Comparison of ENCODE assay signal across 8 cellular contexts in the genomic region with DNA sequence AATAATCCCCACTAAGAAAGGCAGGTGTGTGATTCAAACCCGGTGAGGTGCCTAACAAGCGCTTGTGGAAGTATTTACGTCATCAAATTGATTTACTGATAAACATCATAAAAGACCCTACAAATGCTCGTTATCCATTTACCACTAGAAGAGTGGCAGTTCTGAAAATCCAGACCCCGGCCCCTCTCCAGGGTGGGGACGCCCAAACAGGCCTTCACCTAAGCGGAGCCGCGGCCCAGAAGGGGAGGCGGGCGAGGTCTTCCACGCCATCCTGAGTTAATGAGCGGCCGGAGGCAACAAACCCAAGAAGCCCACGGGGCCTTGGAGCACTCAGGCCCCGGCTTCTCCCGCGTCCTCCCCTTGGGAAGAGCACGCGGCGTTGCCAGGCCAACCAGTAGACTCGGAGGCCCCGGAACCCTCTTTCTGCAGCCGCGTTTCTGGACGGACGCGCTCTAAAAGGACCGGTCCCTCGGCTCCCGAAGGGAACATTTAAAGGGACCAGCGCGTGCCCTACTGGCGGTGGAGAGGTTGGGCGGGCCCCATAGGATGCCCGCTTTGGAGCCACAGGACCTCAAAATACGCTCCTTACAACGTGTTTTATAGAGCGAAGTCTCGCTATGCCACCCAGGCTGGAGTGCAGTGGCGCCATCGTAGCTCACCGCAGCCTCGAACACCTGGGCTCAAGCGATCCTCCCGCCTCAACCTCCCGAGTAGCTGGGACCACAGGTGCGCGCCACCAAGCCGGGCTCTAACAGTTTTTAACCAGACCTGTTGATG. TPM values are rescaled to one million over a fixed set of nuclear protein-coding genes. Genes with fewer than 3 reads are reported as not detected.
A peak's percentile ranks its signal among the peaks of the same experiment; 100 is the strongest.
DNase-seq lines count a peak whose midpoint lies in the region; ATAC-seq and TF ChIP-seq lines count a peak whose summit lies in the region.

No MANE protein-coding gene starts in this region.

- peak overlapping the region; percentile 60 for H3K4me3 Mint-ChIP-seq in activated CD8-positive, alpha-beta memory T cell treated with anti-CD3 and anti-CD28 coated beads, Interleukin-2, amount 10 ng/mL, durations not matched to agents 7 days and 5 days

- peaks cover 16% of the 10 kb centered on the region for H3K4me1 Mint-ChIP-seq in activated CD8-positive, alpha-beta memory T cell treated with anti-CD3 and anti-CD28 coated beads, Interleukin-2, amount 10 ng/mL, durations not matched to agents 7 days and 5 days

- H3K9me3 ChIP-seq in mesodermal cell (ENCODE audit: control insufficient read depth, low read length), result no peaks in the 10 kb centered on the region

- peak overlapping the region; percentile 33 for H3K27ac ChIP-seq in epithelial cell of prostate
- no peak overlapping the region for H3K27ac ChIP-seq in mesodermal cell (ENCODE audit: low read depth, low read length, severe bottlenecking)

- TF ChIP-seq CTCF in GM10248 (IDR thresholded peaks at IDR 0.05; ENCODE audit: control extremely low read depth, extremely low read depth, low read depth, missing control alignments), result no peak

- H3K36me3 ChIP-seq in mesodermal cell (ENCODE audit: control insufficient read depth, insufficient read depth, low read length), result peaks cover 53% of the 10 kb centered on the region

- POLR2A ChIA-PET in GM10248 (lab: Yijun Ruan, JAX), result no interaction called here

- H3K27me3 Mint-ChIP-seq in activated CD8-positive, alpha-beta memory T cell treated with anti-CD3 and anti-CD28 coated beads, Interleukin-2, amount 10 ng/mL, durations not matched to agents 7 days and 5 days, result peaks cover 47% of the 10 kb centered on the region

- H3K27ac Mint-ChIP-seq in activated CD8-positive, alpha-beta memory T cell treated with anti-CD3 and anti-CD28 coated beads, Interleukin-2, amount 10 ng/mL, durations not matched to agents 7 days and 5 days, result no peak overlapping the region

- H3K4me1 ChIP-seq in mesodermal cell (ENCODE audit: control insufficient read depth, insufficient read depth, low read length, poor library complexity, severe bottlenecking), result peaks cover 12% of the 10 kb centered on the region

- peak; percentile 56 for ATAC-seq in activated CD8-positive, alpha-beta memory T cell treated with anti-CD3 and anti-CD28 coated beads, Interleukin-2, amount 10 ng/mL, durations not matched to agents 7 days and 5 days
- ATAC-seq in GM18517 (IDR thresholded peaks at IDR 0.05; ENCODE audit: unreplicated experiment), result no peak

- peak overlapping the region; percentile 33 for H3K4me3 ChIP-seq in mesodermal cell (ENCODE audit: extremely low read depth, insufficient read depth, low read length, poor library complexity, severe bottlenecking)

- WGBS in mesodermal cell (ENCODE audit: insufficient coverage in 2 of 2), 2 experiments, result 81 to 84% methylated on average over 45 to 48 of the region's 50 CpGs

- H3K36me3 Mint-ChIP-seq in activated CD8-positive, alpha-beta memory T cell treated with anti-CD3 and anti-CD28 coated beads, Interleukin-2, amount 10 ng/mL, durations not matched to agents 7 days and 5 days, result no peaks in the 10 kb centered on the region

- DNase-seq in GM10248 (ENCODE audit: extremely low spot score) (peak; percentile 49), NCI-H2081 (lab: John Stamatoyannopoulos, UW) (peak; percentile 84 to 90), epithelial cell of prostate (ENCODE audit: low read depth, low spot score) (no peak), SIG-M5 (lab: John Stamatoyannopoulos, UW) (no peak)
- peak; percentile 46 for DNase-seq in activated CD8-positive, alpha-beta memory T cell treated with anti-CD3 and anti-CD28 coated beads, Interleukin-2, amount 10 ng/mL, durations not matched to agents 7 days and 5 days
- peak in 2 of 3 donors; percentile 31 to 36 for DNase-seq in stimulated activated CD4-positive, alpha-beta T cell treated with anti-CD3 and anti-CD28 coated beads, TNF-alpha, amount 100 ng/mL, for 48 hours (ENCODE audit: low read depth in 3 of 3)

- CTCF ChIA-PET in GM10248 (lab: Yijun Ruan, JAX), result interaction anchor here (1.6 kb wide), 1 partner anchor 12 kb away, joined by 4 read pairs; no protein-coding TSS in a partner anchor
- CTCF ChIA-PET in activated CD8-positive, alpha-beta memory T cell treated with anti-CD3 and anti-CD28 coated beads, Interleukin-2, amount 10 ng/mL, durations not matched to agents 7 days and 5 days (lab: Charles Lee), result interaction anchor here (0.6 to 1.3 kb wide), 3 partner anchors 9 to 174 kb away, joined by 3 to 4 read pairs (median 3); no protein-coding TSS in a partner anchor

- H3K9me3 Mint-ChIP-seq in activated CD8-positive, alpha-beta memory T cell treated with anti-CD3 and anti-CD28 coated beads, Interleukin-2, amount 10 ng/mL, durations not matched to agents 7 days and 5 days (ENCODE audit: low read depth), result no peaks in the 10 kb centered on the region

RNA-seq across cellular contexts. Expression of a gene that starts 3.5 kb away (rescaled TPM):
- under 1 TPM in 1 of 2 experiments, not detected in 1; 0.12 TPM for total RNA-seq in activated CD8-positive, alpha-beta memory T cell treated with anti-CD3 and anti-CD28 coated beads, Interleukin-2, amount 10 ng/mL, durations not matched to agents 7 days and 5 days
- 12.3 TPM for polyA plus RNA-seq in mesodermal cell (2013, experiment 1 of 2)
- polyA plus RNA-seq in mesodermal cell (2013, experiment 2 of 2), result 13.0 TPM

RNA-seq across cellular contexts. Expression of a gene that starts 11.6 kb away (rescaled TPM):
- total RNA-seq in activated CD8-positive, alpha-beta memory T cell treated with anti-CD3 and anti-CD28 coated beads, Interleukin-2, amount 10 ng/mL, durations not matched to agents 7 days and 5 days, result 10 to 100 TPM; 43.3 to 50.5 TPM
- 70.8 TPM for polyA plus RNA-seq in mesodermal cell (2013, experiment 1 of 2)
- 69.3 TPM for polyA plus RNA-seq in mesodermal cell (2013, experiment 2 of 2)

Comparison
In these comparisons a context has a peak if more than half of its experiments do, and no peak if none do; other contexts are left out.
1. DNase-seq: peak in GM10248 (single experiment), NCI-H2081 (2 of 2), activated CD8-positive, alpha-beta memory T cell treated with anti-CD3 and anti-CD28 coated beads, Interleukin-2, amount 10 ng/mL, durations not matched to agents 7 days and 5 days (single experiment) and stimulated activated CD4-positive, alpha-beta T cell treated with anti-CD3 and anti-CD28 coated beads, TNF-alpha, amount 100 ng/mL, for 48 hours (2 of 3); none in epithelial cell of prostate (single experiment) and SIG-M5 (single experiment).